Comparison of ENCODE assay signal across 8 cellular contexts in the genomic region with DNA sequence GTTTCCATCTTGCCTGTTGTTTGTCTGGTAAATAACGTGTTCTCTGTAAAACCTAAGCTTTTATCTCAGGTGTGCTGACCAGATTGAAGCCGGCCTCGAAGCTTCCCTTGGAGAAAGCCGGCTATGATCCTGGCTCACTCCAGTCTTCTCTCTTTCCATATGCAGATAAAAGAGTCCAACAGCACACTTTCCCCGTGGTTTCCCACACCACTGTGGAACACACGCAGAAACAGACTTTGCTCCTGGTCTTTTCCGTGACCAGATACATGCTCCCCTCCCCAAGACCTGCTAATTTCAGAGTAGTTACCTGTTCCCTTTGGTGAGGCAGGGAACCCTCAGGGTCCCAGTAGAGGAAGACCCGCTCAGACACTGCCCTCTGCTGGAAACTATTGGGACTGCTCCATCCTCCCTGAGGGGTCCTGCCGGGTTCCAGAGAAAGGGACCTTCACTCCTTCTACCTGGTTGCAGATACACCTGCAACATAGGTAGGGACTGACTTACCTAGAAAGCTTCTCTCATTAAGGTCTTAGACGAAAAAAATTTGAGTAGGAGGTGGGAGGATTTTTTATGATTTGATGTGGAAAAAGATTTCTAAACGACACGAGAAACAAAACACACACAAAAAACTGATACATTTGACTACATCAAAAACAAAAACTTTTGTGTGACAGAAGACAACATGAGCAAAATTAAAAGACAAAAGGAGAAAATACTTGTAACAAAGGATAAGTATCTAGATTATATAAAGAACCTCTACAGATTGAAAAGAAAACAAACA.
A peak's percentile ranks its signal among the peaks of the same experiment; 100 is the strongest.
DNase-seq lines count a peak whose midpoint lies in the region; ATAC-seq and TF ChIP-seq lines count a peak whose summit lies in the region.

No MANE protein-coding gene starts in this region.

- intact Hi-C loops in lower lobe of right lung (cut with DNase I) = no loop called here

- no peak overlapping the region for H3K4me3 ChIP-seq in LNCaP clone FGC (ENCODE audit: low read depth, low read length)
- no peak overlapping the region for H3K4me3 ChIP-seq in lower lobe of right lung

- H3K4me1 ChIP-seq in lower lobe of right lung = no peaks in the 10 kb centered on the region

- ATAC-seq in lower lobe of right lung (peak; percentile 60 to 68), GM21786 (IDR thresholded peaks at IDR 0.05; ENCODE audit: unreplicated experiment) (no peak)

- DNase-seq in NCI-H446 (lab: John Stamatoyannopoulos, UW) (peak; percentile 36 to 51), NCI-H446 treated with DMSO at 0.1 percent for 48 hours (lab: John Stamatoyannopoulos, UW) (no peak), LNCaP clone FGC (ENCODE audit: low read depth) (no peak), lower lobe of right lung (no peak)
- peak; percentile 47 to 71 (median 52) for DNase-seq in activated CD4-positive, CD25-positive, alpha-beta regulatory T cell (lab: John Stamatoyannopoulos, UW)
- DNase-seq in central memory CD4-positive, alpha-beta T cell = peak; percentile 52
- peak; percentile 55 for DNase-seq in stimulated activated CD8-positive, alpha-beta memory T cell treated with anti-CD3 and anti-CD28 coated beads, Interleukin-4, amount 100 ng/mL, for 24 hours (ENCODE audit: low read depth)

- H3K27ac ChIP-seq in lower lobe of right lung = no peak overlapping the region

- no peaks in the 10 kb centered on the region for H3K36me3 ChIP-seq in lower lobe of right lung

- H3K27me3 ChIP-seq in lower lobe of right lung (ENCODE audit: low read depth) = peaks cover 5% of the 10 kb centered on the region

- H3K9me3 ChIP-seq in lower lobe of right lung = no peaks in the 10 kb centered on the region

- TF ChIP-seq CTCF in LNCaP clone FGC (IDR thresholded peaks at IDR 0.05; ENCODE audit: control insufficient read depth, extremely low read depth, insufficient read depth) (peak; percentile 80), lower lobe of right lung (IDR thresholded peaks at IDR 0.05) (peak; percentile 80)

Comparison
In these comparisons a context has a peak if more than half of its experiments do, and no peak if none do; other contexts are left out.
1. DNase-seq: peak in NCI-H446 (2 of 2), activated CD4-positive, CD25-positive, alpha-beta regulatory T cell (4 of 4), central memory CD4-positive, alpha-beta T cell (single experiment) and stimulated activated CD8-positive, alpha-beta memory T cell treated with anti-CD3 and anti-CD28 coated beads, Interleukin-4, amount 100 ng/mL, for 24 hours (single experiment); none in NCI-H446 treated with DMSO at 0.1 percent for 48 hours (single experiment), LNCaP clone FGC (single experiment) and lower lobe of right lung (single experiment).